In the genomic region with DNA sequence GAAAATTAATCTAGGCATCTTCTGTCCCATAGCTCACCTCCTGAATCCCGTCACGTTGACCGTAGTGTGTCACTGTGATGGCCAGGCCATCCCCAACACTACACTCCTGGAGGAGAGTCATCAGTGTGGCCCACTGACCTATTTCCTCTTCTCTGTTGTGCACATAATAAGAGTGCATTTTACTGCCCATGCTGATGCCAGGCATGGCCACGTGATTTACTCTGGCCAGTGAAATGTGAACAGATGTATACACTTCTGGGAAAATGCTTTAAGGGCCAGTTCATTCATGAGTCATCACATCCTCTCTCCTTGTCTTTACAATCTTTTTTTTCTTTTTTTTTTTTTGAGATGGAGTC, we compare ENCODE assay signal across 9 cellular contexts.
DNase-seq lines count a peak whose midpoint lies in the region; ATAC-seq and TF ChIP-seq lines count a peak whose summit lies in the region.
"Had no signal": no experiment of that assay in that cellular context is flagged by ENCODE, and none has a peak within 500 bp of the region (broad histone marks: within the 10 kb centered on the region; RNA-seq: fewer than 3 reads in every experiment).

No MANE protein-coding gene starts in this region.

- H3K9me3 ChIP-seq in adipocyte (ENCODE audit: control insufficient read depth, low read length) = no peaks in the 10 kb centered on the region

- no peak overlapping the region for H3K9ac ChIP-seq in adipocyte (ENCODE audit: low read length)

- H3K4me1 ChIP-seq in adipocyte (ENCODE audit: control insufficient read depth, insufficient read depth, low read length) = peaks cover 15% of the 10 kb centered on the region

- no peak overlapping the region for H3K4me3 Mint-ChIP-seq in progenitor cell of endocrine pancreas (ENCODE audit: low read depth)
- H3K4me3 Mint-ChIP-seq: activated naive CD8-positive, alpha-beta T cell treated with anti-CD3 and anti-CD28 coated beads, Interleukin-2, amount 10 ng/mL, durations not matched to agents 7 days and 5 days had no signal

- no peaks in the 10 kb centered on the region for H3K4me1 Mint-ChIP-seq in progenitor cell of endocrine pancreas (ENCODE audit: low read depth)

- no peak overlapping the region for H3K27ac Mint-ChIP-seq in progenitor cell of endocrine pancreas
- H3K27ac Mint-ChIP-seq: activated naive CD8-positive, alpha-beta T cell treated with anti-CD3 and anti-CD28 coated beads, Interleukin-2, amount 10 ng/mL, durations not matched to agents 7 days and 5 days had no signal

- in situ Hi-C loops in Caki2 (cut with HindIII; ENCODE audit: low pct_unique_long_range_greater_than_20kb, low sequenced_read_pairs) = no loop called here

- H3K9me3 Mint-ChIP-seq in progenitor cell of endocrine pancreas (ENCODE audit: low read depth) = peaks cover 3% of the 10 kb centered on the region
- H3K9me3 Mint-ChIP-seq: activated naive CD8-positive, alpha-beta T cell treated with anti-CD3 and anti-CD28 coated beads, Interleukin-2, amount 10 ng/mL, durations not matched to agents 7 days and 5 days had no signal

- no peak for TF ChIP-seq CTCF in progenitor cell of endocrine pancreas (IDR thresholded peaks at IDR 0.05; ENCODE audit: unreplicated experiment)

- no peaks in the 10 kb centered on the region for H3K36me3 ChIP-seq in adipocyte (ENCODE audit: control insufficient read depth, insufficient read depth, low read length, severe bottlenecking)

- no peak for ATAC-seq in HG03457 (IDR thresholded peaks at IDR 0.05; ENCODE audit: unreplicated experiment)

- no peak overlapping the region for H3K4me3 ChIP-seq in adipocyte (ENCODE audit: low read length)

- H3K27me3 Mint-ChIP-seq in progenitor cell of endocrine pancreas = no peaks in the 10 kb centered on the region

- no peaks in the 10 kb centered on the region for H3K27me3 ChIP-seq in adipocyte (replicated peaks; ENCODE audit: control insufficient read depth, insufficient read depth, low read length)

- H3K36me3 Mint-ChIP-seq in progenitor cell of endocrine pancreas (ENCODE audit: insufficient read depth) = no peaks in the 10 kb centered on the region

- DNase-seq in Caki2 (ENCODE audit: low read depth) (peak; percentile 98), HT-29 (ENCODE audit: low spot score) (peak; percentile 32), adipocyte (ENCODE audit: low read depth) (peak; percentile 65), lung microvascular endothelial cell (ENCODE audit: low read depth in 2 of 2) (peak; percentile 43 to 96), NCI-H82 treated with DMSO at 0.1 percent for 48 hours (lab: John Stamatoyannopoulos, UW; ENCODE audit: unreplicated experiment) (no peak), progenitor cell of endocrine pancreas (ENCODE audit: low spot score, unreplicated experiment) (no peak), NCI-H1694 treated with DMSO at 0.1 percent for 48 hours (lab: John Stamatoyannopoulos, UW) (no peak)
- DNase-seq: activated naive CD8-positive, alpha-beta T cell treated with anti-CD3 and anti-CD28 coated beads, Interleukin-2, amount 10 ng/mL, durations not matched to agents 7 days and 5 days had no signal

Comparison
In these comparisons a context has a peak if more than half of its experiments do, and no peak if none do; other contexts are left out.
1. DNase-seq: peak in Caki2 (single experiment), HT-29 (single experiment), adipocyte (single experiment) and lung microvascular endothelial cell (2 of 2); none in NCI-H82 treated with DMSO at 0.1 percent for 48 hours (single experiment), progenitor cell of endocrine pancreas (single experiment) and NCI-H1694 treated with DMSO at 0.1 percent for 48 hours (single experiment).